In the genomic region with DNA sequence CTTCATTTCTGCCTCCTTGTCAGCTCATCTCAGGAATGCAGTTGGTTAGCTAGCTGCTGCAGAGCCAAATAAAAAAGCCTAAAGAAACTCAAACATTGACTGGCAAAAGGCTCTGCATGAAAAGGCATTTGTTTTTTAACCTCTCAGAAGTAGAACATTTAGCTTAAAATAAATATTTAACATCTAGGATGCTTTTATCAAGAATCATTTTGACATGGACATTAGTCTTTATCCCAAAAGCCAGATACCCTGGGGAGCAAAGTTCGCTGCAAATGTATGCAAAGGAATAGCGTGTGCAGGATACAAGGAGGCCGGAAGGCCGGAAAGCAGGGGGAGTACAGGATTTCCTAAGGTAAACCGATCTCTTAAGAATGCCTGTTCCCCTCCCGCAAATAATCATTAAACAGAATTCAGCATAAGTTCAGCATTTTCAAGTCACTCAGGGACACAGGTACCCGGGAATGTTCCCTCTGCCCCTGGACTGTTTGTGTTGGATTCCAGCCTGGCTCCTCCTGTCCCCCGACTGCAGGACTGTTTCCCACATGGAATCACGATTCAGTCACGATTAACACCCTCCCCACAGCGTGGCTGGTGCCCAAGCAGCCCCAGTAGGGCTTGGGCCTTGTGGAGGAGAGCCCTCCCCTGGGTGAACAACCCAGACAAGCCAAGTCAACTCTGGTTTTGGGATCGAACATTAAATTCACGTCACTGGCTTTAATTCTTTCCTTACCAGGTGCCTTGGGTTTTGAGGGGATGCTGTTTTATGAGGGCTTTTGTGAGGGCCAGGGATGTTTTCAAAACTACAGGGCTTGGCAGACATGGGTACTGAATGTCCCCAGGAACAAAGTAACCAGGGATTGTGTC, we compare ENCODE assay signal across 8 cellular contexts.
DNase-seq lines count a peak whose midpoint lies in the region; ATAC-seq and FAIRE-seq lines count a peak whose summit lies in the region.

No MANE protein-coding gene starts in this region.

- H3K9ac ChIP-seq in HUES64 (ENCODE audit: low read depth, low read length): no peak overlapping the region

- H3K36me3 ChIP-seq in HUES64 (ENCODE audit: insufficient read depth, low read length): no peaks in the 10 kb centered on the region
- no peaks in the 10 kb centered on the region for H3K36me3 ChIP-seq in small intestine (ENCODE audit: control insufficient read depth in 2 of 2, insufficient read depth in 2 of 2, low read length in 2 of 2)
- H3K36me3 ChIP-seq in HAP-1 (replicated peaks): no peaks in the 10 kb centered on the region; the same call in 1 of the 2 replicates

- peaks cover 26% of the 10 kb centered on the region for H3K4me1 ChIP-seq in HUES64 (ENCODE audit: insufficient read depth, low read length)
- peaks cover 0 to 2% of the 10 kb centered on the region in 2 donors for H3K4me1 ChIP-seq in small intestine (ENCODE audit: control insufficient read depth in 2 of 2, insufficient read depth in 1 of 2, low read depth in 1 of 2, low read length in 1 of 2)
- no peaks in the 10 kb centered on the region for H3K4me1 ChIP-seq in HAP-1

- FAIRE-seq in small intestine (lab: Jason Lieb, UNC) (no peak), urothelium cell line (lab: Jason Lieb, UNC) (no peak)

- in situ Hi-C loops in HAP-1 (cut with MboI; ENCODE audit: low sequenced_read_pairs): no loop called here

- no peak for ATAC-seq in GM18511 (IDR thresholded peaks at IDR 0.05; ENCODE audit: unreplicated experiment)
- ATAC-seq in HG03442 (IDR thresholded peaks at IDR 0.05; ENCODE audit: unreplicated experiment): no peak

- no peaks in the 10 kb centered on the region for H3K27me3 ChIP-seq in HUES64 (ENCODE audit: insufficient read depth, low read length)
- no peaks in the 10 kb centered on the region for H3K27me3 ChIP-seq in small intestine (ENCODE audit: control insufficient read depth in 2 of 2, insufficient read depth in 2 of 2, low read length in 2 of 2)
- H3K27me3 ChIP-seq in HAP-1 (ENCODE audit: low read depth): no peaks in the 10 kb centered on the region

- H3K9me3 ChIP-seq in HUES64 (ENCODE audit: insufficient read depth, low read depth, low read length) (no peaks in the 10 kb centered on the region), small intestine (ENCODE audit: control insufficient read depth, low read depth) (no peaks in the 10 kb centered on the region), HAP-1 (no peaks in the 10 kb centered on the region)

- H3K27ac ChIP-seq in HUES64 (ENCODE audit: low read depth, low read length) (peak overlapping the region; percentile 43), small intestine (ENCODE audit: low read depth in 1 of 2, low read length in 1 of 2) (peak overlapping the region; percentile 42 to 64)

- WGBS in HUES64: 80% methylated on average over 13 of the region's 13 CpGs
- 54 to 60% (median 57%) methylated on average over 13 of the region's 13 CpGs for WGBS in small intestine, 3 donors

- peak; percentile 69 for DNase-seq in astrocyte of the hippocampus (ENCODE audit: low read depth, low spot score)
- peak; percentile 48 for DNase-seq in iris pigment epithelial cell (ENCODE audit: low read depth)
- DNase-seq in small intestine: no peak
- no peak for DNase-seq in urothelium cell line (ENCODE audit: low spot score)
- DNase-seq in HAP-1 (ENCODE audit: low spot score in 2 of 2): no peak

- no peak overlapping the region for H3K4me3 ChIP-seq in HUES64 (ENCODE audit: low read length)
- no peak overlapping the region for H3K4me3 ChIP-seq in small intestine (ENCODE audit: low read depth in 1 of 2, low read length in 2 of 2)
- no peak overlapping the region for H3K4me3 ChIP-seq in HAP-1

Comparison
In these comparisons a context has a peak if more than half of its experiments do, and no peak if none do; other contexts are left out.
1. DNase-seq: peak in astrocyte of the hippocampus (single experiment) and iris pigment epithelial cell (single experiment); none in small intestine (single experiment), urothelium cell line (single experiment) and HAP-1 (0 of 2).